9 cellular contexts compared by ENCODE assay signal in the genomic region with DNA sequence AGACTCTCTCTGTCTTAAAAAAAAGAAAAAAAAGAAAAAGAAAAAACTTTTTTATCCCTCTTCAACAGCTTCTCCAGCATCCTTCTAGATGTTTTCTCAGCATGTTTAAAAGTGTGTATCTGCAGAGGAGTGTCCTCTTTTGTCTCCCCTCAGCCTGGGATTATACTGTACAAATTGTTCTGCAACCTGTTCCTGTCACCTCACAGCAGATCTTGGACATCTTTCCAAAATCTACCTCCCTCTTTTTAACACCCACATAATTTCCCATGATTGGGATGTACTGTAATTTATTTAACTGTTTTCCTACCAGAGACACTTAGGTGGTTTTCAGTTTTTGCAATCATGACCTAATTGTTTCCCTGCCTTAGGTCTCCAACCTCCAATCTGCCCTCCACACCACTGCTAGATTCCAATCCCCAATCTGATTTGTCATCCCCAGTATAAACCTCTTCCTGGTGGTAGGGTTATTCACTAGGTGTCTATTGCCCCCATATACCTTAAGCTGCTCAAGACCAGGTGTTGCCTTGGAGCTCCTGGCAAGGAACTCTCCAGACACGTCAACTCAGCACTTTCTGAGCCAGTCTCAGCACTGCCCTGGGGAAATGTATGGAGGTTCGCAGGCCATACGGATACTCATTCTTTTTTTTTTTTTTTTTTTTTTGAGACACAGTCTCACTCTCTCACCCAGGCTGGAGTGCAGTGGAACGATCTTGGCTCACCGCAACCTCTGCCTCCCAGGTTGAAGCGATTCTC. TPM values are rescaled to one million over a fixed set of nuclear protein-coding genes. Genes with fewer than 3 reads are reported as not detected.
DNase-seq lines count a peak whose midpoint lies in the region; ATAC-seq lines count a peak whose summit lies in the region.
"Had no signal": no experiment of that assay in that cellular context is flagged by ENCODE, and none has a peak within 500 bp of the region (broad histone marks: within the 10 kb centered on the region; RNA-seq: fewer than 3 reads in every experiment).

No MANE protein-coding gene starts in this region.

- no peaks in the 10 kb centered on the region for H3K27me3 Mint-ChIP-seq in activated T-cell treated with anti-CD3 and anti-CD28 coated beads, Interleukin-2, amount 50 U/mL, for 24 hours
- H3K27me3 Mint-ChIP-seq in activated T-cell treated with anti-CD3 and anti-CD28 coated beads, Interleukin-2, amount 50 U/mL, for 4 hours (ENCODE audit: low read depth), result no peaks in the 10 kb centered on the region

- peak overlapping the region; percentile 68 to 98 for H2BK12ac ChIP-seq in mesenchymal stem cell (ENCODE audit: low read length in 2 of 2)

- H3K79me1 ChIP-seq in mesenchymal stem cell (replicated peaks; ENCODE audit: low read length, poor library complexity, severe bottlenecking), result no peaks in the 10 kb centered on the region

- H3K4me1 Mint-ChIP-seq in activated T-cell treated with anti-CD3 and anti-CD28 coated beads, Interleukin-2, amount 50 U/mL, for 24 hours (ENCODE audit: low read depth), result peaks cover 75% of the 10 kb centered on the region
- H3K4me1 Mint-ChIP-seq in activated T-cell treated with anti-CD3 and anti-CD28 coated beads, Interleukin-2, amount 50 U/mL, for 4 hours (ENCODE audit: low read depth), result peaks cover 73% of the 10 kb centered on the region

- ATAC-seq in activated T-cell treated with anti-CD3 and anti-CD28 coated beads, Interleukin-2, amount 50 U/mL, for 4 hours, result no peak
- ATAC-seq in HG03280 (IDR thresholded peaks at IDR 0.05; ENCODE audit: unreplicated experiment) (no peak), GM18867 (IDR thresholded peaks at IDR 0.05; ENCODE audit: unreplicated experiment) (no peak)

- H2BK120ac ChIP-seq in mesenchymal stem cell (ENCODE audit: low read depth, low read length), result peak overlapping the region; percentile 87

- H3K27me3 ChIP-seq in mesenchymal stem cell (ENCODE audit: control insufficient read depth in 1 of 2, insufficient read depth in 1 of 2, low read length in 2 of 2) (no peaks in the 10 kb centered on the region), thymus (ENCODE audit: control insufficient read depth, insufficient read depth) (no peaks in the 10 kb centered on the region)
- no peaks in the 10 kb centered on the region for H3K27me3 ChIP-seq in effector memory CD4-positive, alpha-beta T cell (replicated peaks; ENCODE audit: control insufficient read depth, insufficient read depth, low read length, poor library complexity, severe bottlenecking)

- H3K9ac ChIP-seq in mesenchymal stem cell (ENCODE audit: low read length), result no peak overlapping the region

- no peak overlapping the region for H3K4ac ChIP-seq in mesenchymal stem cell (ENCODE audit: low read depth in 1 of 2, low read length in 2 of 2)

- H3K36me3 Mint-ChIP-seq in activated T-cell treated with anti-CD3 and anti-CD28 coated beads, Interleukin-2, amount 50 U/mL, for 24 hours (ENCODE audit: low read depth), result no peaks in the 10 kb centered on the region
- no peaks in the 10 kb centered on the region for H3K36me3 Mint-ChIP-seq in activated T-cell treated with anti-CD3 and anti-CD28 coated beads, Interleukin-2, amount 50 U/mL, for 4 hours (ENCODE audit: insufficient read depth)

- no peak overlapping the region for H2AK5ac ChIP-seq in mesenchymal stem cell (ENCODE audit: low read length, severe bottlenecking)

- no peak overlapping the region for H2AFZ ChIP-seq in mesenchymal stem cell (ENCODE audit: low read depth, low read length)

- H3K18ac ChIP-seq in mesenchymal stem cell (ENCODE audit: low read depth in 1 of 2, low read length in 2 of 2), result peak overlapping the region in 1 of 2 experiments; percentile 77

- no peak overlapping the region for H3K23ac ChIP-seq in mesenchymal stem cell (ENCODE audit: low read length in 2 of 2)

- H3K4me1 ChIP-seq in mesenchymal stem cell (ENCODE audit: control insufficient read depth, insufficient read depth, low read depth, low read length) (peaks cover 21% of the 10 kb centered on the region), thymus (ENCODE audit: control insufficient read depth, insufficient read depth, low read length) (peaks cover 68% of the 10 kb centered on the region)
- H3K4me1 ChIP-seq in effector memory CD4-positive, alpha-beta T cell (ENCODE audit: control insufficient read depth, insufficient read depth, low read length, poor library complexity, severe bottlenecking), result peaks cover 56% of the 10 kb centered on the region

- H2BK5ac ChIP-seq in mesenchymal stem cell (ENCODE audit: low read depth, low read length, poor library complexity, severe bottlenecking), result no peak overlapping the region

- peak overlapping the region; percentile 60 for H4K8ac ChIP-seq in mesenchymal stem cell (ENCODE audit: low read length)

- no peak overlapping the region for H3K4me2 ChIP-seq in mesenchymal stem cell (ENCODE audit: low read length, poor library complexity, severe bottlenecking)

- DNase-seq in activated T-cell treated with anti-CD3 and anti-CD28 coated beads, Interleukin-2, amount 50 U/mL, for 24 hours, result no peak
- no peak for DNase-seq in activated T-cell treated with anti-CD3 and anti-CD28 coated beads, Interleukin-2, amount 50 U/mL, for 4 hours
- DNase-seq in amniotic epithelial cell (ENCODE audit: low read depth), result peak; percentile 47
- peak; percentile 41 for DNase-seq in mesenchymal stem cell
- DNase-seq in effector memory CD4-positive, alpha-beta T cell, result no peak
- DNase-seq: foreskin fibroblast had no signal

- H3K14ac ChIP-seq in mesenchymal stem cell (ENCODE audit: low read length in 2 of 2), result no peak overlapping the region

- no peak overlapping the region for H3K4me3 ChIP-seq in mesenchymal stem cell (ENCODE audit: insufficient read depth in 1 of 2, low read depth in 1 of 2, low read length in 2 of 2)
- H3K4me3 ChIP-seq in thymus (ENCODE audit: low read length), result peak overlapping the region; percentile 9
- H3K4me3 ChIP-seq in effector memory CD4-positive, alpha-beta T cell (ENCODE audit: insufficient read depth, low read depth, low read length, poor library complexity, severe bottlenecking), result no peak overlapping the region

- H2BK15ac ChIP-seq in mesenchymal stem cell (ENCODE audit: low read depth, poor library complexity, severe bottlenecking), result peak overlapping the region; percentile 67

- peak overlapping the region; percentile 63 for H3K27ac Mint-ChIP-seq in activated T-cell treated with anti-CD3 and anti-CD28 coated beads, Interleukin-2, amount 50 U/mL, for 24 hours

- no peak overlapping the region for H3K4me3 Mint-ChIP-seq in activated T-cell treated with anti-CD3 and anti-CD28 coated beads, Interleukin-2, amount 50 U/mL, for 24 hours
- no peak overlapping the region for H3K4me3 Mint-ChIP-seq in activated T-cell treated with anti-CD3 and anti-CD28 coated beads, Interleukin-2, amount 50 U/mL, for 4 hours

- H3K36me3 ChIP-seq in mesenchymal stem cell (ENCODE audit: control insufficient read depth in 1 of 2, insufficient read depth in 2 of 2, low read depth in 1 of 2, low read length in 2 of 2), result no peaks in the 10 kb centered on the region
- no peaks in the 10 kb centered on the region for H3K36me3 ChIP-seq in thymus (ENCODE audit: control insufficient read depth, insufficient read depth)
- H3K36me3 ChIP-seq in effector memory CD4-positive, alpha-beta T cell (ENCODE audit: control insufficient read depth, insufficient read depth, low read length), result no peaks in the 10 kb centered on the region

- no peaks in the 10 kb centered on the region for H3K9me3 Mint-ChIP-seq in activated T-cell treated with anti-CD3 and anti-CD28 coated beads, Interleukin-2, amount 50 U/mL, for 24 hours
- H3K9me3 Mint-ChIP-seq in activated T-cell treated with anti-CD3 and anti-CD28 coated beads, Interleukin-2, amount 50 U/mL, for 4 hours, result no peaks in the 10 kb centered on the region

- H4K91ac ChIP-seq in mesenchymal stem cell (ENCODE audit: low read length), result peak overlapping the region; percentile 32

- no peaks in the 10 kb centered on the region for H3K9me3 ChIP-seq in mesenchymal stem cell (ENCODE audit: control insufficient read depth, low read length)
- no peaks in the 10 kb centered on the region for H3K9me3 ChIP-seq in thymus (ENCODE audit: control insufficient read depth)
- H3K9me3 ChIP-seq in effector memory CD4-positive, alpha-beta T cell (ENCODE audit: control insufficient read depth, low read length), result no peaks in the 10 kb centered on the region

- WGBS in mesenchymal stem cell, result 92% methylated on average over 1 of the region's 6 CpGs
- 98% methylated on average over 6 of the region's 6 CpGs for WGBS in thymus

- no peak overlapping the region for H3K27ac ChIP-seq in mesenchymal stem cell (ENCODE audit: low read length, poor library complexity, severe bottlenecking)
- peak overlapping the region; percentile 93 for H3K27ac ChIP-seq in thymus (ENCODE audit: low read depth)
- H3K27ac ChIP-seq in effector memory CD4-positive, alpha-beta T cell (ENCODE audit: insufficient read depth, low read length, poor library complexity, severe bottlenecking), result no peak overlapping the region

RNA-seq across cellular contexts. Expression of a gene that starts 17.6 kb away (rescaled TPM):
- 100 to 1,000 TPM; 240 to 268 (median 263) TPM for total RNA-seq in activated T-cell treated with anti-CD3 and anti-CD28 coated beads, Interleukin-2, amount 50 U/mL, for 4 hours
- polyA plus RNA-seq in mesenchymal stem cell (2013, experiment 1 of 2), result 109 TPM
- 107 TPM for polyA plus RNA-seq in mesenchymal stem cell (2013, experiment 2 of 2)
- 628 TPM for polyA plus RNA-seq in thymus

RNA-seq across cellular contexts. Expression of a gene that starts 40.1 kb away (rescaled TPM):
- total RNA-seq in activated T-cell treated with anti-CD3 and anti-CD28 coated beads, Interleukin-2, amount 50 U/mL, for 4 hours, result 10 to 100 TPM; 33.8 to 37.0 (median 34.3) TPM
- 36.0 TPM for polyA plus RNA-seq in mesenchymal stem cell (2013, experiment 1 of 2)
- polyA plus RNA-seq in mesenchymal stem cell (2013, experiment 2 of 2), result 36.1 TPM
- 29.7 TPM for polyA plus RNA-seq in thymus

RNA-seq across cellular contexts. Expression of a gene that starts 40.3 kb away (rescaled TPM):
- total RNA-seq in activated T-cell treated with anti-CD3 and anti-CD28 coated beads, Interleukin-2, amount 50 U/mL, for 4 hours, result 10 to 100 TPM; 83.5 to 86.9 (median 84.3) TPM
- 63.6 TPM for polyA plus RNA-seq in mesenchymal stem cell (2013, experiment 1 of 2)
- polyA plus RNA-seq in mesenchymal stem cell (2013, experiment 2 of 2), result 65.1 TPM
- polyA plus RNA-seq in thymus, result 349 TPM

Comparison
In these comparisons a context has a peak if more than half of its experiments do, and no peak if none do; other contexts are left out.
1. DNase-seq: peak in amniotic epithelial cell (single experiment) and mesenchymal stem cell (single experiment); none in activated T-cell treated with anti-CD3 and anti-CD28 coated beads, Interleukin-2, amount 50 U/mL, for 24 hours (single experiment), activated T-cell treated with anti-CD3 and anti-CD28 coated beads, Interleukin-2, amount 50 U/mL, for 4 hours (single experiment) and effector memory CD4-positive, alpha-beta T cell (0 of 3).